In the genomic region with DNA sequence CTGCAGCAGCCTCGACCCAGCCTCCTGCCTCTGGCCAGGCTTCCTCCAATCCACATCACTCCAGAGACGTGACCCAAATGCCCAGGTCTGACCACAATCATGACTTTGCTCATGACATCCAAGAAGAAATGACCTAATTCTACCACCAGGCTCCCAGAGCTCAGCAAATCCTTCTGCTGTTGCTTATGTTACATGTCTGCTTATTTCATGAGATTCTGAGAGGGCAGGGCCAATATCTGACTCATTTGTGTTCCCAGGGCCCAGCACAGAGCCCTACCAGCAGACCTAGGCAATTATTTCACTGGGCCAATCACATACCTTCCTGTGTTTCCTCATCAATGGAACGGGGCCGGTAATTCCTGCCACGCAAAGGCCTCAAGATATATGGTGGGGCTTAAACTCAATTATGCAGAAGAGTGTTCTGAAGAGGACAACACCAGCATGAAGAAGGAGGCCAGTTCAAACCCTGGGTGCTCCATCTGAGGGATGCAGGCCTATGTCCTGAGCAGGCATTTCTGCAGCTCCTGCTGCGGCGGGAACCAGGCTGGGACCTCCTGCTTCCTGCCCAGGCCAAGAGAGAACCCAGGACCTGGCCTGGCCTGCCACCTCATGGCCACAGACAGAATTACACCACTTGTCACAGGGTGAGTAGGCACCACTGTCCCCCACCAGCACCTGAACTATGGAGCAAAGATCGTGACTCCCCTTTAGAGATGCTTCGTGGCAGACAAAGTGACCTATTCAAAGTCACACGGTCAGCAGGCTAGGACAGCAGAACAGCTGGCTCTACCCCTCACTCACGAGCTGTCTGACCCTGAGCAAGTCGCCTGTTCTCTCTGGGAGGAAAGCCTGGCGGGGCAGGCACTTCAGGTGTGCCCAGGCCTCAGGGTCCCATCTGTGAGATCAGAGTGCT, we compare ENCODE assay signal across 2 cellular contexts.
A peak's percentile ranks its signal among the peaks of the same experiment; 100 is the strongest.
TF ChIP-seq lines count a peak whose summit lies in the region.

No MANE protein-coding gene starts in this region.

TF ChIP-seq in GM12891, 5 proteins besides CTCF, POLR2A, EP300 and RAD21 (continued from another document):
- 0 out of 2 replicates have a peak, but pooled peaks have one; percentile 15 for TF ChIP-seq POU2F2 (IDR thresholded peaks at IDR 0.05; ENCODE audit: low read depth, low read length)

TF ChIP-seq in endothelial cell of umbilical vein, 7 proteins besides CTCF, POLR2A, EP300 and RAD21:
- TF ChIP-seq, protein P1, sequence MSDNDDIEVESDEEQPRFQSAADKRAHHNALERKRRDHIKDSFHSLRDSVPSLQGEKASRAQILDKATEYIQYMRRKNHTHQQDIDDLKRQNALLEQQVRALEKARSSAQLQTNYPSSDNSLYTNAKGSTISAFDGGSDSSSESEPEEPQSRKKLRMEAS (IDR thresholded peaks at IDR 0.05; ENCODE audit: insufficient read depth, insufficient read length): no peak
- no peak for TF ChIP-seq GATA2 (IDR thresholded peaks at IDR 0.05; ENCODE audit: insufficient read depth, insufficient read length, low read depth, low read length)
- no peak for TF ChIP-seq POLR2AphosphoS5 (IDR thresholded peaks at IDR 0.05; ENCODE audit: insufficient read depth, low read depth, low read length)
- no peak for TF ChIP-seq JUN (IDR thresholded peaks at IDR 0.05; ENCODE audit: borderline replicate concordance, insufficient read depth, insufficient read length, low read depth)
- no peak for TF ChIP-seq EZH2 (IDR thresholded peaks at IDR 0.05; ENCODE audit: borderline replicate concordance, low read depth, low read length, severe bottlenecking)
- no peak for TF ChIP-seq MYC (IDR thresholded peaks at IDR 0.05; ENCODE audit: low read depth, low read length)
- no peak for TF ChIP-seq FOS (IDR thresholded peaks at IDR 0.05; ENCODE audit: borderline replicate concordance, insufficient read depth, low read length)
